In the genomic region with DNA sequence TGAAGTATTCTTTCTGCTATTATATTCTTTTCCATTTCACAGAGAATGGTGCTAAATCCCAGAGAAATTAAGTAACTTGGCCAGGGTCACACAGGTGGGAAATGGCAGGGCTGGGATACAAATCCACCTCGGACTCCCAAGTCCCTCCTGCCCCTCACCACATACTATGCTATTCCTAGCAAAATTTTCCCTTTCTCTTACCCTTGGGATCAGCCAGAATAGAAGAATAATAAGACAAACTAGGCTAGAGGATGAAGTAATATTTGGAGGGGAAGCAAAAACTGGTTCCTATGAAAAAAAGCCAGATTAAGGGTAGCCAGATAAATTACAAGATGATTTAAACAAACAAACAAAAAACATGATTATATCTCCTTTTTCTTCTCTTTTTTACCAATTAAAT, we compare ENCODE assay signal across 16 cellular contexts.
DNase-seq lines count a peak whose midpoint lies in the region; ATAC-seq and TF ChIP-seq lines count a peak whose summit lies in the region.
"Had no signal": no experiment of that assay in that cellular context is flagged by ENCODE, and none has a peak within 500 bp of the region (broad histone marks: within the 10 kb centered on the region; RNA-seq: fewer than 3 reads in every experiment).

No MANE protein-coding gene starts in this region.

- 60 to 76% (median 69%) methylated on average over 1 of the region's 1 CpG for WGBS in psoas muscle, 3 donors
- no CpG with 5 or more reads among the region's 1 CpG for WGBS in neuronal stem cell (ENCODE audit: extremely low coverage in 2 of 2, insufficient read length in 2 of 2, insufficient replicate concordance in 1 of 2), 2 donors

- H3K4me1 ChIP-seq in cardiac muscle cell (ENCODE audit: low read depth) (peaks cover 14% of the 10 kb centered on the region), left ventricle myocardium inferior (peaks cover 13% of the 10 kb centered on the region), psoas muscle (peaks cover 25% of the 10 kb centered on the region), neuronal stem cell (ENCODE audit: control insufficient read depth in 2 of 2, insufficient read depth in 1 of 2, low read depth in 1 of 2, low read length in 2 of 2) (peaks cover 0 to 3% of the 10 kb centered on the region in 2 donors)

- no peak overlapping the region for H2BK15ac ChIP-seq in neuronal stem cell (ENCODE audit: low read length)

- intact Hi-C loops in cardiac septum (cut with DNase I) = no loop called here
- intact Hi-C loops in left ventricle myocardium inferior (cut with micrococcal nuclease) = no loop called here
- intact Hi-C loops in sciatic nerve (cut with DNase I) = no loop called here
- intact Hi-C loops in psoas muscle (cut with DNase I) = no loop called here

- H3K9ac ChIP-seq in neuronal stem cell (ENCODE audit: low read depth, low read length, poor library complexity) = no peak overlapping the region

- H2BK12ac ChIP-seq in neuronal stem cell (ENCODE audit: low read length) = no peak overlapping the region

- no peak overlapping the region for H3K4me2 ChIP-seq in neuronal stem cell (ENCODE audit: insufficient read depth, low read length, poor library complexity, severe bottlenecking)
- H3K4me2 ChIP-seq: GM23338 had no signal

- H2BK5ac ChIP-seq in neuronal stem cell (ENCODE audit: low read length) = no peak overlapping the region

- H3K4me3 ChIP-seq in cardiac muscle cell (no peak overlapping the region), left ventricle myocardium inferior (no peak overlapping the region), psoas muscle (no peak overlapping the region), neuronal stem cell (ENCODE audit: low read length in 2 of 2) (no peak overlapping the region)
- H3K4me3 ChIP-seq: GM23338 had no signal

- H3K14ac ChIP-seq in neuronal stem cell (ENCODE audit: low read length) = no peak overlapping the region

- H4K8ac ChIP-seq in neuronal stem cell (ENCODE audit: low read depth, low read length) = no peak overlapping the region

- H3K27ac ChIP-seq in cardiac muscle cell (peak overlapping the region; percentile 71), left ventricle myocardium inferior (replicated peaks) (peak overlapping the region; percentile 26), psoas muscle (no peak overlapping the region), neuronal stem cell (replicated peaks; ENCODE audit: low read length) (no peak overlapping the region)

- H3K18ac ChIP-seq in neuronal stem cell (ENCODE audit: low read length) = no peak overlapping the region

- H2AFZ ChIP-seq in neuronal stem cell (ENCODE audit: low read length) = no peak overlapping the region
- H2AFZ ChIP-seq: GM23338 had no signal

- peaks cover 73% of the 10 kb centered on the region for H3K36me3 ChIP-seq in cardiac muscle cell
- no peaks in the 10 kb centered on the region for H3K36me3 ChIP-seq in left ventricle myocardium inferior
- H3K36me3 ChIP-seq in psoas muscle (ENCODE audit: insufficient read depth in 1 of 2, low read depth in 1 of 2) = peaks cover 0 to 23% of the 10 kb centered on the region in 2 donors
- H3K36me3 ChIP-seq in neuronal stem cell (replicated peaks in 1 of 2; ENCODE audit: control insufficient read depth in 2 of 2, insufficient read depth in 2 of 2, low read length in 2 of 2) = no peaks in the 10 kb centered on the region

- peak; percentile 53 for ATAC-seq in sciatic nerve
- no peak for ATAC-seq in psoas muscle
- ATAC-seq: GM23338, HCT116 had no signal

- H2AK5ac ChIP-seq in neuronal stem cell (ENCODE audit: low read depth, low read length) = no peak overlapping the region

- H3K9me3 ChIP-seq in cardiac muscle cell (ENCODE audit: low read depth) (no peaks in the 10 kb centered on the region), left ventricle myocardium inferior (replicated peaks) (no peaks in the 10 kb centered on the region), psoas muscle (no peaks in the 10 kb centered on the region), neuronal stem cell (replicated peaks in 1 of 2; ENCODE audit: control insufficient read depth in 2 of 2, insufficient read depth in 1 of 2, low read depth in 1 of 2, low read length in 2 of 2) (no peaks in the 10 kb centered on the region)

- H3K27me3 ChIP-seq in cardiac muscle cell (no peaks in the 10 kb centered on the region), left ventricle myocardium inferior (ENCODE audit: low read depth) (no peaks in the 10 kb centered on the region), psoas muscle (ENCODE audit: insufficient read depth in 3 of 3, low read length in 2 of 3) (no peaks in the 10 kb centered on the region), neuronal stem cell (ENCODE audit: control insufficient read depth in 3 of 3, insufficient read depth in 3 of 3, low read depth in 1 of 3, low read length in 3 of 3) (no peaks in the 10 kb centered on the region)

- no peaks in the 10 kb centered on the region for H3K79me1 ChIP-seq in neuronal stem cell (ENCODE audit: low read depth, low read length)

- DNase-seq in cardiac muscle cell (ENCODE audit: low read depth in 1 of 2, low spot score in 1 of 2) (no peak), cardiac septum (ENCODE audit: low spot score) (no peak), left ventricle myocardium inferior (no peak), sciatic nerve (ENCODE audit: low spot score) (no peak), psoas muscle (no peak), neuronal stem cell (ENCODE audit: low spot score) (no peak)
- DNase-seq: C1 segment of cervical spinal cord; Calu3; CD4-positive, alpha-beta memory T cell; COR-L47; DMS53; DMS79 treated with DMSO at 0.1 percent for 48 hours; GF-D8; H9 had no signal

- no peak overlapping the region for H2BK120ac ChIP-seq in neuronal stem cell (ENCODE audit: low read depth, low read length)

- H3K23ac ChIP-seq in neuronal stem cell (ENCODE audit: low read depth, low read length, poor library complexity) = no peak overlapping the region

- TF ChIP-seq CTCF in cardiac muscle cell (IDR thresholded peaks at IDR 0.05; ENCODE audit: low read depth, low read length) (no peak), left ventricle myocardium inferior (IDR thresholded peaks at IDR 0.05; ENCODE audit: borderline replicate concordance) (no peak), psoas muscle (IDR thresholded peaks at IDR 0.05) (no peak)

- H3K4ac ChIP-seq in neuronal stem cell (ENCODE audit: low read length) = no peak overlapping the region

- no peak overlapping the region for H4K91ac ChIP-seq in neuronal stem cell (ENCODE audit: low read depth, low read length, poor library complexity)

Comparison
In these comparisons a context has a peak if more than half of its experiments do, and no peak if none do; other contexts are left out.
1. H3K27ac ChIP-seq: peak in cardiac muscle cell (single experiment) and left ventricle myocardium inferior (single experiment); none in psoas muscle (single experiment) and neuronal stem cell (single experiment).